1 cellular context compared by ENCODE assay signal in the genomic region with DNA sequence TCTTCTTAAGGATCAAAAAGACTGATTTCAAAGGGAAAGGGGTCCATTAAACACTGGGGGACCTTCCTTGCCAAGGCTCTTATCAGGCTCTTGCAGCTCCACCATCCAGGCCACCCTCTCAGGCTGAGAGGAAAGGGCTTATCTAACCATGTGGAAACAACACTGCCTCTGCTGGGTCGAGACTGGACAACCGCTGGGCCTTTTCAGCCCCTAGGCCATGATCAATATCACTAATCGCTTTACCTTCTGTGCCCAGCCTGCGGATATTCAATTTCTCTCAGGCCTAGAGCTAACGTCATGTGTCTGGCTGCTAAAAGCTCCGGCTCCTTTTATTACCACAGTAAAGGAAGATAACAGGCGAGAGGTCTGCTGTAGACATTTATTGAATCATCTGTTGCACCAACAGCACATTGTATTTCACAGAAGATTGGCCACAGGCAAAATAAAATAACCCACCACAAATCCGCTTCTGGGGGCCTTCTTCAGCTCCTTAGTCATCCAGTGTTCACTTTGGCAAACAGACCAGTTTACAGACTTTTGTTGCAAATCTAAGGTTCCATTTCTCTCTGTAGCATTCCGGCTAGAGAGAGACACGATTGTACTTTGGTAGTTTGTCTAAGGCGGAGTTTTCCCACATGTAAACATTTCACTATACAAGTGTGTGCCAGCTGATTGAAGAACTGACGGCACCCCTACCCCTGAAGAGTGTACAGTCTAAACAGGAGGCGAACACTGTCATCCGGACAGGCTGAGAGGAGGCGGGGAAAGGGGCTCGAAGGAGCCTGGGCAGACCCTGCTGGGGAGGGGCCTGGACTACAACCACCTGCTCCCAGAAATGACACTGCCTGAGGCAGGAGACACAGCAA.
TF ChIP-seq lines count a peak whose summit lies in the region.

No MANE protein-coding gene starts in this region.

TF ChIP-seq in HepG2, 621 proteins besides CTCF, POLR2A, EP300 and RAD21 (continued from another document and continues in another):
- TF ChIP-seq, protein P1, sequence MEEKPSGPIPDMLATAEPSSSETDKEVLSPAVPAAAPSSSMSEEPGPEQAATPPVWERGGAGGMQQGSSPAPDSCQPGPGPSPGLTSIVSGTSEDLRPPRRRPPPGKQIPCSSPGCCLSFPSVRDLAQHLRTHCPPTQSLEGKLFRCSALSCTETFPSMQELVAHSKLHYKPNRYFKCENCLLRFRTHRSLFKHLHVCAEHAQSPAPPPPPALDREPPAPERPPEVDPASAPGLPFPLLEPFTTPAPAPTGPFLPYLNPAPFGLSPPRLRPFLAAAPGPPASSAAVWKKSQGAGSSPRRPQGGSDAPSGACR (CRISPR knock-in tag; IDR thresholded peaks at IDR 0.05): no peak
- TF ChIP-seq ZNF260 (CRISPR knock-in tag; IDR thresholded peaks at IDR 0.05; ENCODE audit: borderline replicate concordance, low read depth) (no peak), ZNF317 (CRISPR knock-in tag; IDR thresholded peaks at IDR 0.05) (peak; percentile 47; the same call in 1 of the 2 replicates), SAFB2 (CRISPR knock-in tag; IDR thresholded peaks at IDR 0.05; ENCODE audit: borderline replicate concordance, low read depth) (no peak), SAP130 (CRISPR knock-in tag; IDR thresholded peaks at IDR 0.05; ENCODE audit: low read depth) (peak; percentile 80), ZNF563 (CRISPR knock-in tag; IDR thresholded peaks at IDR 0.05) (no peak), HIVEP1 (CRISPR knock-in tag; IDR thresholded peaks at IDR 0.05) (no peak), NFIB (CRISPR knock-in tag; IDR thresholded peaks at IDR 0.05; ENCODE audit: borderline replicate concordance) (no peak), MEF2D (CRISPR knock-in tag; IDR thresholded peaks at IDR 0.05) (no peak), POLR2AphosphoS5 (IDR thresholded peaks at IDR 0.05; ENCODE audit: low read depth, low read length) (no peak), RFXAP (CRISPR knock-in tag; IDR thresholded peaks at IDR 0.05; ENCODE audit: borderline replicate concordance) (no peak), HMG20B (CRISPR knock-in tag; conservative IDR thresholded peaks at IDR 0.05) (no peak), ZNF607 (CRISPR knock-in tag; IDR thresholded peaks at IDR 0.05; ENCODE audit: borderline replicate concordance) (peak; percentile 63; the same call in 1 of the 2 replicates), MAFG (CRISPR knock-in tag; IDR thresholded peaks at IDR 0.05) (no peak), CENPT (CRISPR knock-in tag; IDR thresholded peaks at IDR 0.05; ENCODE audit: low read depth) (no peak), ZNF773 (CRISPR knock-in tag; IDR thresholded peaks at IDR 0.05; ENCODE audit: borderline replicate concordance) (no peak), HMGA1 (CRISPR knock-in tag; conservative IDR thresholded peaks at IDR 0.05) (no peak), ARID2 (CRISPR knock-in tag; IDR thresholded peaks at IDR 0.05; ENCODE audit: borderline replicate concordance) (no peak), BCL6 (CRISPR knock-in tag; IDR thresholded peaks at IDR 0.05) (peak; percentile 41; the same call in 1 of the 2 replicates), ZNF451 (CRISPR knock-in tag; IDR thresholded peaks at IDR 0.05) (no peak), ZNF652 (CRISPR knock-in tag; IDR thresholded peaks at IDR 0.05; ENCODE audit: borderline replicate concordance, low read depth) (no peak), TEAD2 (CRISPR knock-in tag; IDR thresholded peaks at IDR 0.05) (no peak), ZNF143 (CRISPR knock-in tag; IDR thresholded peaks at IDR 0.05) (no peak), TAF1 (CRISPR knock-in tag; IDR thresholded peaks at IDR 0.05) (no peak), ZNF343 (CRISPR knock-in tag; IDR thresholded peaks at IDR 0.05) (no peak), RBM22 (optimal IDR thresholded peaks at IDR 0.05; ENCODE audit: low read length) (no peak), JUNB (CRISPR knock-in tag; IDR thresholded peaks at IDR 0.05; ENCODE audit: borderline replicate concordance) (no peak), ZBTB20 (CRISPR knock-in tag; IDR thresholded peaks at IDR 0.05; ENCODE audit: borderline replicate concordance, low read depth) (no peak), NCOA1 (CRISPR knock-in tag; IDR thresholded peaks at IDR 0.05) (no peak), ZC3H4 (CRISPR knock-in tag; IDR thresholded peaks at IDR 0.05; ENCODE audit: borderline replicate concordance) (no peak), ZNF558 (CRISPR knock-in tag; IDR thresholded peaks at IDR 0.05; ENCODE audit: borderline replicate concordance) (no peak), ZNF335 (CRISPR knock-in tag; IDR thresholded peaks at IDR 0.05) (0 out of 2 replicates have a peak, but pooled peaks have one; percentile 38), ZFP41 (CRISPR knock-in tag; IDR thresholded peaks at IDR 0.05; ENCODE audit: borderline replicate concordance) (no peak), HDAC6 (IDR thresholded peaks at IDR 0.05; ENCODE audit: low read depth, low read length) (no peak), ATF7-NPFF (CRISPR knock-in tag; IDR thresholded peaks at IDR 0.05; ENCODE audit: low read depth) (0 out of 2 replicates have a peak, but pooled peaks have one; percentile 40), ZNF282 (IDR thresholded peaks at IDR 0.05; ENCODE audit: partially characterized antibody) (no peak), SALL1 (CRISPR knock-in tag; IDR thresholded peaks at IDR 0.05) (peak; percentile 3; the same call in 1 of the 2 replicates), HCFC1 (IDR thresholded peaks at IDR 0.05; ENCODE audit: low read depth, low read length) (no peak), ZNF207 (IDR thresholded peaks at IDR 0.05; ENCODE audit: borderline replicate concordance) (no peak), KAT7 (CRISPR knock-in tag; IDR thresholded peaks at IDR 0.05; ENCODE audit: borderline replicate concordance) (no peak), ZNF777 (CRISPR knock-in tag; IDR thresholded peaks at IDR 0.05) (no peak), RORA (CRISPR knock-in tag; IDR thresholded peaks at IDR 0.05) (no peak), BRD4 (CRISPR knock-in tag; IDR thresholded peaks at IDR 0.05) (no peak)
- TF ChIP-seq, protein P2, sequence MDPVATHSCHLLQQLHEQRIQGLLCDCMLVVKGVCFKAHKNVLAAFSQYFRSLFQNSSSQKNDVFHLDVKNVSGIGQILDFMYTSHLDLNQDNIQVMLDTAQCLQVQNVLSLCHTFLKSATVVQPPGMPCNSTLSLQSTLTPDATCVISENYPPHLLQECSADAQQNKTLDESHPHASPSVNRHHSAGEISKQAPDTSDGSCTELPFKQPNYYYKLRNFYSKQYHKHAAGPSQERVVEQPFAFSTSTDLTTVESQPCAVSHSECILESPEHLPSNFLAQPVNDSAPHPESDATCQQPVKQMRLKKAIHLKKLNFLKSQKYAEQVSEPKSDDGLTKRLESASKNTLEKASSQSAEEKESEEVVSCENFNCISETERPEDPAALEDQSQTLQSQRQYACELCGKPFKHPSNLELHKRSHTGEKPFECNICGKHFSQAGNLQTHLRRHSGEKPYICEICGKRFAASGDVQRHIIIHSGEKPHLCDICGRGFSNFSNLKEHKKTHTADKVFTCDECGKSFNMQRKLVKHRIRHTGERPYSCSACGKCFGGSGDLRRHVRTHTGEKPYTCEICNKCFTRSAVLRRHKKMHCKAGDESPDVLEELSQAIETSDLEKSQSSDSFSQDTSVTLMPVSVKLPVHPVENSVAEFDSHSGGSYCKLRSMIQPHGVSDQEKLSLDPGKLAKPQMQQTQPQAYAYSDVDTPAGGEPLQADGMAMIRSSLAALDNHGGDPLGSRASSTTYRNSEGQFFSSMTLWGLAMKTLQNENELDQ (CRISPR knock-in tag; IDR thresholded peaks at IDR 0.05; ENCODE audit: borderline replicate concordance): no peak
- TF ChIP-seq, protein P3, sequence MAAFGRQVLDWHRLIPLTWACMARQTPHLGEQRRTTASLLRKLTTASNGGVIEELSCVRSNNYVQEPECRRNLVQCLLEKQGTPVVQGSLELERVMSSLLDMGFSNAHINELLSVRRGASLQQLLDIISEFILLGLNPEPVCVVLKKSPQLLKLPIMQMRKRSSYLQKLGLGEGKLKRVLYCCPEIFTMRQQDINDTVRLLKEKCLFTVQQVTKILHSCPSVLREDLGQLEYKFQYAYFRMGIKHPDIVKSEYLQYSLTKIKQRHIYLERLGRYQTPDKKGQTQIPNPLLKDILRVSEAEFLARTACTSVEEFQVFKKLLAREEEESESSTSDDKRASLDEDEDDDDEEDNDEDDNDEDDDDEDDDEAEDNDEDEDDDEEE (CRISPR knock-in tag; IDR thresholded peaks at IDR 0.05): no peak
- TF ChIP-seq, protein P4, sequence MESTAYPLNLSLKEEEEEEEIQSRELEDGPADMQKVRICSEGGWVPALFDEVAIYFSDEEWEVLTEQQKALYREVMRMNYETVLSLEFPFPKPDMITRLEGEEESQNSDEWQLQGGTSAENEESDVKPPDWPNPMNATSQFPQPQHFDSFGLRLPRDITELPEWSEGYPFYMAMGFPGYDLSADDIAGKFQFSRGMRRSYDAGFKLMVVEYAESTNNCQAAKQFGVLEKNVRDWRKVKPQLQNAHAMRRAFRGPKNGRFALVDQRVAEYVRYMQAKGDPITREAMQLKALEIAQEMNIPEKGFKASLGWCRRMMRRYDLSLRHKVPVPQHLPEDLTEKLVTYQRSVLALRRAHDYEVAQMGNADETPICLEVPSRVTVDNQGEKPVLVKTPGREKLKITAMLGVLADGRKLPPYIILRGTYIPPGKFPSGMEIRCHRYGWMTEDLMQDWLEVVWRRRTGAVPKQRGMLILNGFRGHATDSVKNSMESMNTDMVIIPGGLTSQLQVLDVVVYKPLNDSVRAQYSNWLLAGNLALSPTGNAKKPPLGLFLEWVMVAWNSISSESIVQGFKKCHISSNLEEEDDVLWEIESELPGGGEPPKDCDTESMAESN (CRISPR knock-in tag; conservative IDR thresholded peaks at IDR 0.05): no peak
- TF ChIP-seq, protein P5, sequence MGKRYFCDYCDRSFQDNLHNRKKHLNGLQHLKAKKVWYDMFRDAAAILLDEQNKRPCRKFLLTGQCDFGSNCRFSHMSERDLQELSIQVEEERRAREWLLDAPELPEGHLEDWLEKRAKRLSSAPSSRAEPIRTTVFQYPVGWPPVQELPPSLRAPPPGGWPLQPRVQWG (CRISPR knock-in tag; IDR thresholded peaks at IDR 0.05; ENCODE audit: borderline replicate concordance, low read depth): no peak
- TF ChIP-seq, protein P6, sequence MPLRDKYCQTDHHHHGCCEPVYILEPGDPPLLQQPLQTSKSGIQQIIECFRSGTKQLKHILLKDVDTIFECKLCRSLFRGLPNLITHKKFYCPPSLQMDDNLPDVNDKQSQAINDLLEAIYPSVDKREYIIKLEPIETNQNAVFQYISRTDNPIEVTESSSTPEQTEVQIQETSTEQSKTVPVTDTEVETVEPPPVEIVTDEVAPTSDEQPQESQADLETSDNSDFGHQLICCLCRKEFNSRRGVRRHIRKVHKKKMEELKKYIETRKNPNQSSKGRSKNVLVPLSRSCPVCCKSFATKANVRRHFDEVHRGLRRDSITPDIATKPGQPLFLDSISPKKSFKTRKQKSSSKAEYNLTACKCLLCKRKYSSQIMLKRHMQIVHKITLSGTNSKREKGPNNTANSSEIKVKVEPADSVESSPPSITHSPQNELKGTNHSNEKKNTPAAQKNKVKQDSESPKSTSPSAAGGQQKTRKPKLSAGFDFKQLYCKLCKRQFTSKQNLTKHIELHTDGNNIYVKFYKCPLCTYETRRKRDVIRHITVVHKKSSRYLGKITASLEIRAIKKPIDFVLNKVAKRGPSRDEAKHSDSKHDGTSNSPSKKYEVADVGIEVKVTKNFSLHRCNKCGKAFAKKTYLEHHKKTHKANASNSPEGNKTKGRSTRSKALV (CRISPR knock-in tag; IDR thresholded peaks at IDR 0.05): no peak
- TF ChIP-seq, protein P7, sequence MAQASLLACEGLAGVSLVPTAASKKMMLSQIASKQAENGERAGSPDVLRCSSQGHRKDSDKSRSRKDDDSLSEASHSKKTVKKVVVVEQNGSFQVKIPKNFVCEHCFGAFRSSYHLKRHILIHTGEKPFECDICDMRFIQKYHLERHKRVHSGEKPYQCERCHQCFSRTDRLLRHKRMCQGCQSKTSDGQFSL (CRISPR knock-in tag; IDR thresholded peaks at IDR 0.05): no peak
- TF ChIP-seq, protein P8, sequence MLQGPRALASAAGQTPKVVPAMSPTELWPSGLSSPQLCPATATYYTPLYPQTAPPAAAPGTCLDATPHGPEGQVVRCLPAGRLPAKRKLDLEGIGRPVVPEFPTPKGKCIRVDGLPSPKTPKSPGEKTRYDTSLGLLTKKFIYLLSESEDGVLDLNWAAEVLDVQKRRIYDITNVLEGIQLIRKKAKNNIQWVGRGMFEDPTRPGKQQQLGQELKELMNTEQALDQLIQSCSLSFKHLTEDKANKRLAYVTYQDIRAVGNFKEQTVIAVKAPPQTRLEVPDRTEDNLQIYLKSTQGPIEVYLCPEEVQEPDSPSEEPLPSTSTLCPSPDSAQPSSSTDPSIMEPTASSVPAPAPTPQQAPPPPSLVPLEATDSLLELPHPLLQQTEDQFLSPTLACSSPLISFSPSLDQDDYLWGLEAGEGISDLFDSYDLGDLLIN (CRISPR knock-in tag; IDR thresholded peaks at IDR 0.05; ENCODE audit: borderline replicate concordance): no peak
- TF ChIP-seq, protein P9, sequence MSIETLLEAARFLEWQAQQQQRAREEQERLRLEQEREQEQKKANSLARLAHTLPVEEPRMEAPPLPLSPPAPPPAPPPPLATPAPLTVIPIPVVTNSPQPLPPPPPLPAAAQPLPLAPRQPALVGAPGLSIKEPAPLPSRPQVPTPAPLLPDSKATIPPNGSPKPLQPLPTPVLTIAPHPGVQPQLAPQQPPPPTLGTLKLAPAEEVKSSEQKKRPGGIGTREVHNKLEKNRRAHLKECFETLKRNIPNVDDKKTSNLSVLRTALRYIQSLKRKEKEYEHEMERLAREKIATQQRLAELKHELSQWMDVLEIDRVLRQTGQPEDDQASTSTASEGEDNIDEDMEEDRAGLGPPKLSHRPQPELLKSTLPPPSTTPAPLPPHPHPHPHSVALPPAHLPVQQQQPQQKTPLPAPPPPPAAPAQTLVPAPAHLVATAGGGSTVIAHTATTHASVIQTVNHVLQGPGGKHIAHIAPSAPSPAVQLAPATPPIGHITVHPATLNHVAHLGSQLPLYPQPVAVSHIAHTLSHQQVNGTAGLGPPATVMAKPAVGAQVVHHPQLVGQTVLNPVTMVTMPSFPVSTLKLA (IDR thresholded peaks at IDR 0.05): no peak
- TF ChIP-seq, protein P10, sequence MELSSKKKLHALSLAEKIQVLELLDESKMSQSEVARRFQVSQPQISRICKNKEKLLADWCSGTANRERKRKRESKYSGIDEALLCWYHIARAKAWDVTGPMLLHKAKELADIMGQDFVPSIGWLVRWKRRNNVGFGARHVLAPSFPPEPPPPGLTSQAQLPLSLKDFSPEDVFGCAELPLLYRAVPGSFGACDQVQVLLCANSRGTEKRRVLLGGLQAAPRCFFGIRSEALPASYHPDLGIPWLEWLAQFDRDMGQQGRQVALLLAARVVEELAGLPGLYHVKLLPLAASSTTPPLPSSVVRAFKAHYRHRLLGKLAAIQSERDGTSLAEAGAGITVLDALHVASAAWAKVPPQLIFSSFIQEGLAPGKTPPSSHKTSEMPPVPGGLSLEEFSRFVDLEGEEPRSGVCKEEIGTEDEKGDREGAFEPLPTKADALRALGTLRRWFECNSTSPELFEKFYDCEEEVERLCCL (CRISPR knock-in tag; IDR thresholded peaks at IDR 0.05; ENCODE audit: borderline replicate concordance): no peak
- TF ChIP-seq, protein P11, sequence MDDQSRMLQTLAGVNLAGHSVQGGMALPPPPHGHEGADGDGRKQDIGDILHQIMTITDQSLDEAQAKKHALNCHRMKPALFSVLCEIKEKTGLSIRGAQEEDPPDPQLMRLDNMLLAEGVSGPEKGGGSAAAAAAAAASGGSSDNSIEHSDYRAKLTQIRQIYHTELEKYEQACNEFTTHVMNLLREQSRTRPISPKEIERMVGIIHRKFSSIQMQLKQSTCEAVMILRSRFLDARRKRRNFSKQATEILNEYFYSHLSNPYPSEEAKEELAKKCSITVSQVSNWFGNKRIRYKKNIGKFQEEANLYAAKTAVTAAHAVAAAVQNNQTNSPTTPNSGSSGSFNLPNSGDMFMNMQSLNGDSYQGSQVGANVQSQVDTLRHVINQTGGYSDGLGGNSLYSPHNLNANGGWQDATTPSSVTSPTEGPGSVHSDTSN (CRISPR knock-in tag; IDR thresholded peaks at IDR 0.05; ENCODE audit: borderline replicate concordance): no peak
